ENCODE assay signal across 1 cellular context in the genomic region with DNA sequence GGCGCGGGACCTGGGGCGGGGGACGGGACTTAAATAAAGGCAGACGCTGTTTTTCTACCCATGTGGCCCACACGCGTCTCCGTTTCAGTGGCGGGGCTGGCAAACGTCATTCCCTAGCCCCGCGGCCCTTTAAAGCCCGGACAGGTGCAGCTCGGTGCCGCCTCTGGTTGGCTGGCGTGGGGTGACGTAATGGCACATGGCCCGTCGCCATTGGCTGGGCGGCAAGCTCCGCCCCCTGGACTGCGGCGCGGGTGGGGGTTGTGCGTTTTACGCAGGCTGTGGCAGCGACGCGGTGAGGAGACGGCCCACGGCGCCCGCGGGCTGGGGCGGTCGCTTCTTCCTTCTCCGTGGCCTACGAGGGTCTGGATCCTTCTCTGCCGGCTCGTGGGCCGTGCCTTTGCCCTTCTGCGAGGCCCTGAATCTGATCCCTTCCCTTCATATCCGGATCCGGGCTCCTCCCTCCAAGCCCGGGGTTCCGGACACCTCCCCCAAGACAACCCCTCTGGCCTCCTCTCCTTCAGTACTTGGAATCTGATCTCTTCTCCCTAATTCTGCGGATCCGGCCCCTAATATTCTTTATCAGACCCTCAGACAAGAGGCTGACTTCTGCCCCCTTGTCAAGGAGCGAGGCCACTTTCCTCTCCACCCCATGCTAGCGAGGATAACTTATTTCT.
TF ChIP-seq lines count a peak whose summit lies in the region.

A gene with protein sequence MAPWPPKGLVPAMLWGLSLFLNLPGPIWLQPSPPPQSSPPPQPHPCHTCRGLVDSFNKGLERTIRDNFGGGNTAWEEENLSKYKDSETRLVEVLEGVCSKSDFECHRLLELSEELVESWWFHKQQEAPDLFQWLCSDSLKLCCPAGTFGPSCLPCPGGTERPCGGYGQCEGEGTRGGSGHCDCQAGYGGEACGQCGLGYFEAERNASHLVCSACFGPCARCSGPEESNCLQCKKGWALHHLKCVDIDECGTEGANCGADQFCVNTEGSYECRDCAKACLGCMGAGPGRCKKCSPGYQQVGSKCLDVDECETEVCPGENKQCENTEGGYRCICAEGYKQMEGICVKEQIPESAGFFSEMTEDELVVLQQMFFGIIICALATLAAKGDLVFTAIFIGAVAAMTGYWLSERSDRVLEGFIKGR (plus strand): TSS at position 274 of the 674 bp plus-strand sequence. CDS start 605 bp downstream, outside the sequence.

TF ChIP-seq in HepG2, 621 proteins besides CTCF, POLR2A, EP300 and RAD21 (continued from another document and continues in another):
- TF ChIP-seq, protein P1, sequence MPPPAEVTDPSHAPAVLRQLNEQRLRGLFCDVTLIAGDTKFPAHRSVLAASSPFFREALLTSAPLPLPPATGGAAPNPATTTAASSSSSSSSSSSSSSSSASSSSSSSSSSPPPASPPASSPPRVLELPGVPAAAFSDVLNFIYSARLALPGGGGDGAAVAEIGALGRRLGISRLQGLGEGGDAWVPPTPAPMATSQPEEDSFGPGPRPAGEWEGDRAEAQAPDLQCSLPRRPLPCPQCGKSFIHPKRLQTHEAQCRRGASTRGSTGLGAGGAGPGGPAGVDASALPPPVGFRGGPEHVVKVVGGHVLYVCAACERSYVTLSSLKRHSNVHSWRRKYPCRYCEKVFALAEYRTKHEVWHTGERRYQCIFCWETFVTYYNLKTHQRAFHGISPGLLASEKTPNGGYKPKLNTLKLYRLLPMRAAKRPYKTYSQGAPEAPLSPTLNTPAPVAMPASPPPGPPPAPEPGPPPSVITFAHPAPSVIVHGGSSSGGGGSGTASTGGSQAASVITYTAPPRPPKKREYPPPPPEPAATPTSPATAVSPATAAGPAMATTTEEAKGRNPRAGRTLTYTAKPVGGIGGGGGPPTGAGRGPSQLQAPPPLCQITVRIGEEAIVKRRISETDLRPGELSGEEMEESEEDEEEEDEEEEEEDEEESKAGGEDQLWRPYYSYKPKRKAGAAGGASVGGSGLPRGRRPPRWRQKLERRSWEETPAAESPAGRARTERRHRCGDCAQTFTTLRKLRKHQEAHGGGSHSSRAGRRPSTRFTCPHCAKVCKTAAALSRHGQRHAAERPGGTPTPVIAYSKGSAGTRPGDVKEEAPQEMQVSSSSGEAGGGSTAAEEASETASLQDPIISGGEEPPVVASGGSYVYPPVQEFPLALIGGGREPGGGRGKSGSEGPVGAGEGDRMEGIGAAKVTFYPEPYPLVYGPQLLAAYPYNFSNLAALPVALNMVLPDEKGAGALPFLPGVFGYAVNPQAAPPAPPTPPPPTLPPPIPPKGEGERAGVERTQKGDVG (CRISPR knock-in tag; IDR thresholded peaks at IDR 0.05; ENCODE audit: borderline replicate concordance): no peak
- TF ChIP-seq ATM (IDR thresholded peaks at IDR 0.05; ENCODE audit: borderline replicate concordance): no peak
- TF ChIP-seq, protein P2, sequence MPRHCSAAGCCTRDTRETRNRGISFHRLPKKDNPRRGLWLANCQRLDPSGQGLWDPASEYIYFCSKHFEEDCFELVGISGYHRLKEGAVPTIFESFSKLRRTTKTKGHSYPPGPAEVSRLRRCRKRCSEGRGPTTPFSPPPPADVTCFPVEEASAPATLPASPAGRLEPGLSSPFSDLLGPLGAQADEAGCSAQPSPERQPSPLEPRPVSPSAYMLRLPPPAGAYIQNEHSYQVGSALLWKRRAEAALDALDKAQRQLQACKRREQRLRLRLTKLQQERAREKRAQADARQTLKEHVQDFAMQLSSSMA (CRISPR knock-in tag; IDR thresholded peaks at IDR 0.05): no peak
- TF ChIP-seq EEA1 (CRISPR knock-in tag; IDR thresholded peaks at IDR 0.05; ENCODE audit: borderline replicate concordance): no peak; the same call in 1 of the 2 replicates
- TF ChIP-seq JDP2 (CRISPR knock-in tag; IDR thresholded peaks at IDR 0.05; ENCODE audit: borderline replicate concordance): no peak
- peak; percentile 38 for TF ChIP-seq ZFP90 (CRISPR knock-in tag; IDR thresholded peaks at IDR 0.05; ENCODE audit: borderline replicate concordance)
- TF ChIP-seq, protein P3, sequence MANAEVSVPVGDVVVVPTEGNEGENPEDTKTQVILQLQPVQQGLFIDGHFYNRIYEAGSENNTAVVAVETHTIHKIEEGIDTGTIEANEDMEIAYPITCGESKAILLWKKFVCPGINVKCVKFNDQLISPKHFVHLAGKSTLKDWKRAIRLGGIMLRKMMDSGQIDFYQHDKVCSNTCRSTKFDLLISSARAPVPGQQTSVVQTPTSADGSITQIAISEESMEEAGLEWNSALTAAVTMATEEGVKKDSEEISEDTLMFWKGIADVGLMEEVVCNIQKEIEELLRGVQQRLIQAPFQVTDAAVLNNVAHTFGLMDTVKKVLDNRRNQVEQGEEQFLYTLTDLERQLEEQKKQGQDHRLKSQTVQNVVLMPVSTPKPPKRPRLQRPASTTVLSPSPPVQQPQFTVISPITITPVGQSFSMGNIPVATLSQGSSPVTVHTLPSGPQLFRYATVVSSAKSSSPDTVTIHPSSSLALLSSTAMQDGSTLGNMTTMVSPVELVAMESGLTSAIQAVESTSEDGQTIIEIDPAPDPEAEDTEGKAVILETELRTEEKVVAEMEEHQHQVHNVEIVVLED (CRISPR knock-in tag; IDR thresholded peaks at IDR 0.05; ENCODE audit: borderline replicate concordance): peak; percentile 82
- no peak; the same call in 1 of the 2 replicates for TF ChIP-seq FOXO1 (CRISPR knock-in tag; IDR thresholded peaks at IDR 0.05)
- TF ChIP-seq FOXM1 (CRISPR knock-in tag; IDR thresholded peaks at IDR 0.05): no peak
- no peak for TF ChIP-seq STAT5B (CRISPR knock-in tag; IDR thresholded peaks at IDR 0.05)
- TF ChIP-seq, protein P4, sequence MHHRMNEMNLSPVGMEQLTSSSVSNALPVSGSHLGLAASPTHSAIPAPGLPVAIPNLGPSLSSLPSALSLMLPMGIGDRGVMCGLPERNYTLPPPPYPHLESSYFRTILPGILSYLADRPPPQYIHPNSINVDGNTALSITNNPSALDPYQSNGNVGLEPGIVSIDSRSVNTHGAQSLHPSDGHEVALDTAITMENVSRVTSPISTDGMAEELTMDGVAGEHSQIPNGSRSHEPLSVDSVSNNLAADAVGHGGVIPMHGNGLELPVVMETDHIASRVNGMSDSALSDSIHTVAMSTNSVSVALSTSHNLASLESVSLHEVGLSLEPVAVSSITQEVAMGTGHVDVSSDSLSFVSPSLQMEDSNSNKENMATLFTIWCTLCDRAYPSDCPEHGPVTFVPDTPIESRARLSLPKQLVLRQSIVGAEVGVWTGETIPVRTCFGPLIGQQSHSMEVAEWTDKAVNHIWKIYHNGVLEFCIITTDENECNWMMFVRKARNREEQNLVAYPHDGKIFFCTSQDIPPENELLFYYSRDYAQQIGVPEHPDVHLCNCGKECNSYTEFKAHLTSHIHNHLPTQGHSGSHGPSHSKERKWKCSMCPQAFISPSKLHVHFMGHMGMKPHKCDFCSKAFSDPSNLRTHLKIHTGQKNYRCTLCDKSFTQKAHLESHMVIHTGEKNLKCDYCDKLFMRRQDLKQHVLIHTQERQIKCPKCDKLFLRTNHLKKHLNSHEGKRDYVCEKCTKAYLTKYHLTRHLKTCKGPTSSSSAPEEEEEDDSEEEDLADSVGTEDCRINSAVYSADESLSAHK (CRISPR knock-in tag; IDR thresholded peaks at IDR 0.05; ENCODE audit: borderline replicate concordance): no peak
- no peak for TF ChIP-seq ZNF747 (CRISPR knock-in tag; IDR thresholded peaks at IDR 0.05; ENCODE audit: borderline replicate concordance)
- peak; percentile 46 for TF ChIP-seq ZNF607 (CRISPR knock-in tag; IDR thresholded peaks at IDR 0.05; ENCODE audit: borderline replicate concordance)
- TF ChIP-seq, protein P5, sequence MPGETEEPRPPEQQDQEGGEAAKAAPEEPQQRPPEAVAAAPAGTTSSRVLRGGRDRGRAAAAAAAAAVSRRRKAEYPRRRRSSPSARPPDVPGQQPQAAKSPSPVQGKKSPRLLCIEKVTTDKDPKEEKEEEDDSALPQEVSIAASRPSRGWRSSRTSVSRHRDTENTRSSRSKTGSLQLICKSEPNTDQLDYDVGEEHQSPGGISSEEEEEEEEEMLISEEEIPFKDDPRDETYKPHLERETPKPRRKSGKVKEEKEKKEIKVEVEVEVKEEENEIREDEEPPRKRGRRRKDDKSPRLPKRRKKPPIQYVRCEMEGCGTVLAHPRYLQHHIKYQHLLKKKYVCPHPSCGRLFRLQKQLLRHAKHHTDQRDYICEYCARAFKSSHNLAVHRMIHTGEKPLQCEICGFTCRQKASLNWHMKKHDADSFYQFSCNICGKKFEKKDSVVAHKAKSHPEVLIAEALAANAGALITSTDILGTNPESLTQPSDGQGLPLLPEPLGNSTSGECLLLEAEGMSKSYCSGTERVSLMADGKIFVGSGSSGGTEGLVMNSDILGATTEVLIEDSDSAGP (CRISPR knock-in tag; IDR thresholded peaks at IDR 0.05; ENCODE audit: borderline replicate concordance): peak; percentile 99
- no peak for TF ChIP-seq SMYD3 (CRISPR knock-in tag; IDR thresholded peaks at IDR 0.05)
- no peak for TF ChIP-seq RARG (CRISPR knock-in tag; IDR thresholded peaks at IDR 0.05; ENCODE audit: low read depth)
- TF ChIP-seq ZNF567 (CRISPR knock-in tag; IDR thresholded peaks at IDR 0.05; ENCODE audit: borderline replicate concordance): 0 out of 2 replicates have a peak, but pooled peaks have one; percentile 30
- no peak for TF ChIP-seq PCBP2 (optimal IDR thresholded peaks at IDR 0.05; ENCODE audit: low read depth, low read length, poor library complexity, severe bottlenecking)
- TF ChIP-seq, protein P6, sequence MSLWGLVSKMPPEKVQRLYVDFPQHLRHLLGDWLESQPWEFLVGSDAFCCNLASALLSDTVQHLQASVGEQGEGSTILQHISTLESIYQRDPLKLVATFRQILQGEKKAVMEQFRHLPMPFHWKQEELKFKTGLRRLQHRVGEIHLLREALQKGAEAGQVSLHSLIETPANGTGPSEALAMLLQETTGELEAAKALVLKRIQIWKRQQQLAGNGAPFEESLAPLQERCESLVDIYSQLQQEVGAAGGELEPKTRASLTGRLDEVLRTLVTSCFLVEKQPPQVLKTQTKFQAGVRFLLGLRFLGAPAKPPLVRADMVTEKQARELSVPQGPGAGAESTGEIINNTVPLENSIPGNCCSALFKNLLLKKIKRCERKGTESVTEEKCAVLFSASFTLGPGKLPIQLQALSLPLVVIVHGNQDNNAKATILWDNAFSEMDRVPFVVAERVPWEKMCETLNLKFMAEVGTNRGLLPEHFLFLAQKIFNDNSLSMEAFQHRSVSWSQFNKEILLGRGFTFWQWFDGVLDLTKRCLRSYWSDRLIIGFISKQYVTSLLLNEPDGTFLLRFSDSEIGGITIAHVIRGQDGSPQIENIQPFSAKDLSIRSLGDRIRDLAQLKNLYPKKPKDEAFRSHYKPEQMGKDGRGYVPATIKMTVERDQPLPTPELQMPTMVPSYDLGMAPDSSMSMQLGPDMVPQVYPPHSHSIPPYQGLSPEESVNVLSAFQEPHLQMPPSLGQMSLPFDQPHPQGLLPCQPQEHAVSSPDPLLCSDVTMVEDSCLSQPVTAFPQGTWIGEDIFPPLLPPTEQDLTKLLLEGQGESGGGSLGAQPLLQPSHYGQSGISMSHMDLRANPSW (CRISPR knock-in tag; IDR thresholded peaks at IDR 0.05; ENCODE audit: borderline replicate concordance): no peak
- TF ChIP-seq, protein P7, sequence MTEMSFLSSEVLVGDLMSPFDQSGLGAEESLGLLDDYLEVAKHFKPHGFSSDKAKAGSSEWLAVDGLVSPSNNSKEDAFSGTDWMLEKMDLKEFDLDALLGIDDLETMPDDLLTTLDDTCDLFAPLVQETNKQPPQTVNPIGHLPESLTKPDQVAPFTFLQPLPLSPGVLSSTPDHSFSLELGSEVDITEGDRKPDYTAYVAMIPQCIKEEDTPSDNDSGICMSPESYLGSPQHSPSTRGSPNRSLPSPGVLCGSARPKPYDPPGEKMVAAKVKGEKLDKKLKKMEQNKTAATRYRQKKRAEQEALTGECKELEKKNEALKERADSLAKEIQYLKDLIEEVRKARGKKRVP (CRISPR knock-in tag; IDR thresholded peaks at IDR 0.05): 0 out of 4 replicates have a peak, but pooled peaks of 1 of the 2 experiments have one; percentile 9
- TF ChIP-seq, protein P8, sequence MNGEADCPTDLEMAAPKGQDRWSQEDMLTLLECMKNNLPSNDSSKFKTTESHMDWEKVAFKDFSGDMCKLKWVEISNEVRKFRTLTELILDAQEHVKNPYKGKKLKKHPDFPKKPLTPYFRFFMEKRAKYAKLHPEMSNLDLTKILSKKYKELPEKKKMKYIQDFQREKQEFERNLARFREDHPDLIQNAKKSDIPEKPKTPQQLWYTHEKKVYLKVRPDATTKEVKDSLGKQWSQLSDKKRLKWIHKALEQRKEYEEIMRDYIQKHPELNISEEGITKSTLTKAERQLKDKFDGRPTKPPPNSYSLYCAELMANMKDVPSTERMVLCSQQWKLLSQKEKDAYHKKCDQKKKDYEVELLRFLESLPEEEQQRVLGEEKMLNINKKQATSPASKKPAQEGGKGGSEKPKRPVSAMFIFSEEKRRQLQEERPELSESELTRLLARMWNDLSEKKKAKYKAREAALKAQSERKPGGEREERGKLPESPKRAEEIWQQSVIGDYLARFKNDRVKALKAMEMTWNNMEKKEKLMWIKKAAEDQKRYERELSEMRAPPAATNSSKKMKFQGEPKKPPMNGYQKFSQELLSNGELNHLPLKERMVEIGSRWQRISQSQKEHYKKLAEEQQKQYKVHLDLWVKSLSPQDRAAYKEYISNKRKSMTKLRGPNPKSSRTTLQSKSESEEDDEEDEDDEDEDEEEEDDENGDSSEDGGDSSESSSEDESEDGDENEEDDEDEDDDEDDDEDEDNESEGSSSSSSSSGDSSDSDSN (CRISPR knock-in tag; IDR thresholded peaks at IDR 0.05): no peak
- peak; percentile 87 for TF ChIP-seq POLR2G (IDR thresholded peaks at IDR 0.05; ENCODE audit: low read depth, low read length)
